Comparison of ENCODE assay signal across 28 cellular contexts in genomic region chr2:205477016-205477705, GRCh38.
A peak's percentile ranks its signal among the peaks of the same experiment; 100 is the strongest.
DNase-seq lines count a peak whose midpoint lies in the region; ATAC-seq and TF ChIP-seq lines count a peak whose summit lies in the region.
"Had no signal": no experiment of that assay in that cellular context is flagged by ENCODE, and none has a peak within 500 bp of the region (broad histone marks: within the 10 kb centered on the region; RNA-seq: fewer than 3 reads in every experiment).

No MANE protein-coding gene starts in this region.

- H3K4me3 ChIP-seq in adipocyte (ENCODE audit: low read length) (no peak overlapping the region), mucosa of descending colon (no peak overlapping the region), ascending aorta (no peak overlapping the region)
- H3K4me3 ChIP-seq: esophagus squamous epithelium, K562 had no signal

- peaks cover 15% of the 10 kb centered on the region for H3K4me1 ChIP-seq in adipocyte (ENCODE audit: control insufficient read depth, insufficient read depth, low read length)
- H3K4me1 ChIP-seq in mucosa of descending colon (ENCODE audit: low read depth), result no peaks in the 10 kb centered on the region
- no peaks in the 10 kb centered on the region for H3K4me1 ChIP-seq in ascending aorta
- H3K4me1 ChIP-seq: esophagus squamous epithelium had no signal

- TF ChIP-seq CTCF in mucosa of descending colon (IDR thresholded peaks at IDR 0.05), result no peak
- no peak for TF ChIP-seq CTCF in ascending aorta (IDR thresholded peaks at IDR 0.05)

- H3K27me3 ChIP-seq in adipocyte (replicated peaks; ENCODE audit: control insufficient read depth, insufficient read depth, low read length) (no peaks in the 10 kb centered on the region), ascending aorta (no peaks in the 10 kb centered on the region)
- H3K27me3 ChIP-seq: esophagus squamous epithelium had no signal

- intact Hi-C loops in mucosa of descending colon (cut with DNase I, micrococcal nuclease), result no loop called here
- intact Hi-C loops in ascending aorta (cut with DNase I), result no loop called here

- peak; percentile 11 for DNase-seq in HT1080 (ENCODE audit: low read depth)
- peak; percentile 6 for DNase-seq in adipocyte (ENCODE audit: low read depth)
- no peak for DNase-seq in mucosa of descending colon
- DNase-seq in DMS153 (lab: John Stamatoyannopoulos, UW), result no peak
- no peak for DNase-seq in ascending aorta (ENCODE audit: low spot score in 2 of 2)
- no peak for DNase-seq in NCI-H1417 (lab: John Stamatoyannopoulos, UW)
- DNase-seq: activated CD4-positive, alpha-beta T cell treated with anti-CD3 and anti-CD28 coated beads, Interleukin-2, amount 50 U/mL, for 48 hours; aorta; CD8-positive, alpha-beta T cell; DMS 273 treated with DMSO at 0.1 percent for 48 hours; endodermal cell; esophagus squamous epithelium; GF-D8; H7; hypothalamus; immature natural killer cell; MM.1S; NCI-H1417 treated with DMSO at 0.1 percent for 48 hours; NCI-H2081; NCI-H345; retina; stimulated activated CD4-positive, alpha-beta T cell treated with anti-CD3 and anti-CD28 coated beads, Interleukin-4, amount 100 ng/mL, for 1 hour had no signal

- H3K9ac ChIP-seq in adipocyte (ENCODE audit: low read length), result no peak overlapping the region

- peak; percentile 82 for ATAC-seq in mucosa of descending colon
- no peak for ATAC-seq in GM18520 (IDR thresholded peaks at IDR 0.05; ENCODE audit: unreplicated experiment)
- ATAC-seq: activated CD4-positive, CD25-positive, alpha-beta regulatory T cell treated with anti-CD3 and anti-CD28 coated beads, Interleukin-2, amount 50 U/mL, for 24 hours; activated T-helper 17 cell treated with anti-CD3 and anti-CD28 coated beads, Interleukin-2, amount 50 U/mL, for 72 hours; CD8-positive, alpha-beta T cell; K562; left lobe of liver had no signal

- no peak overlapping the region for H3K27ac ChIP-seq in ascending aorta
- H3K27ac ChIP-seq: esophagus squamous epithelium, RWPE1 had no signal

- H3K36me3 ChIP-seq in adipocyte (ENCODE audit: control insufficient read depth, insufficient read depth, low read length, severe bottlenecking) (no peaks in the 10 kb centered on the region), mucosa of descending colon (ENCODE audit: low read depth) (no peaks in the 10 kb centered on the region), ascending aorta (no peaks in the 10 kb centered on the region)
- H3K36me3 ChIP-seq: esophagus squamous epithelium had no signal

- H3K9me3 ChIP-seq in adipocyte (ENCODE audit: control insufficient read depth, low read length) (no peaks in the 10 kb centered on the region), mucosa of descending colon (no peaks in the 10 kb centered on the region), ascending aorta (no peaks in the 10 kb centered on the region)
- H3K9me3 ChIP-seq: esophagus squamous epithelium had no signal

Comparison
In these comparisons a context has a peak if more than half of its experiments do, and no peak if none do; other contexts are left out.
1. DNase-seq: peak in HT1080 (single experiment) and adipocyte (single experiment); none in mucosa of descending colon (0 of 3), DMS153 (single experiment), ascending aorta (0 of 2) and NCI-H1417 (0 of 3).